ENCODE assay signal across 10 cellular contexts in genomic region chr11:70788247-70789022, GRCh38.
DNase-seq lines count a peak whose midpoint lies in the region; ATAC-seq and TF ChIP-seq lines count a peak whose summit lies in the region.
"Had no signal": no experiment of that assay in that cellular context is flagged by ENCODE, and none has a peak within 500 bp of the region (broad histone marks: within the 10 kb centered on the region; RNA-seq: fewer than 3 reads in every experiment).

No MANE protein-coding gene starts in this region.

- intact Hi-C loops in HCT116 (cut with micrococcal nuclease) = no loop called here

- peak; percentile 92 for DNase-seq in A172 (ENCODE audit: low spot score)
- peak; percentile 68 for DNase-seq in HCT116 (ENCODE audit: low read depth, low spot score)
- DNase-seq in T1000 (lab: John Stamatoyannopoulos, UW) = peak; percentile 88
- peak; percentile 30 for DNase-seq in fibroblast of the conjunctiva (ENCODE audit: low read depth)
- no peak for DNase-seq in NOMO-1 treated with dmso at 0.1 percent for 144 hours (lab: John Stamatoyannopoulos, UW; ENCODE audit: unreplicated experiment)
- DNase-seq in left lobe of liver (ENCODE audit: low spot score) = no peak
- no peak for DNase-seq in stimulated activated naive CD4-positive, alpha-beta T cell (lab: John Stamatoyannopoulos, UW)
- DNase-seq in stimulated activated CD4-positive, alpha-beta T cell treated with anti-CD3 and anti-CD28 coated beads, Interleukin-4, amount 100 ng/mL, for 24 hours = no peak
- DNase-seq: upper lobe of left lung had no signal

- no peaks in the 10 kb centered on the region for H3K36me3 ChIP-seq in HCT116 (ENCODE audit: control insufficient read depth in 1 of 2, insufficient read depth in 2 of 2, low read length in 2 of 2)
- H3K36me3 ChIP-seq: upper lobe of left lung had no signal

- TF ChIP-seq CTCF in HCT116 (IDR thresholded peaks at IDR 0.05 in 2 of 3, conservative IDR thresholded peaks at IDR 0.05 in 1 of 3; ENCODE audit: borderline replicate concordance in 1 of 3, insufficient read depth in 1 of 3, low read depth in 2 of 3, low read length in 2 of 3) = no peak

- peaks cover 5 to 12% of the 10 kb centered on the region in 2 experiments; a peak in 3 of 4 replicates for H3K9me3 ChIP-seq in HCT116 (ENCODE audit: control insufficient read depth in 1 of 2, insufficient read depth in 1 of 2, low read depth in 1 of 2, low read length in 2 of 2)

- no peaks in the 10 kb centered on the region for H4K20me1 ChIP-seq in HCT116 (ENCODE audit: insufficient read depth)

- H3K4me1 ChIP-seq in HCT116 (ENCODE audit: control insufficient read depth in 1 of 2, insufficient read depth in 2 of 2, low read length in 2 of 2) = peaks cover 15 to 30% of the 10 kb centered on the region in 2 experiments
- H3K4me1 ChIP-seq: upper lobe of left lung had no signal

- H3K27me3 ChIP-seq in HCT116 (ENCODE audit: insufficient read depth, low read length) = no peaks in the 10 kb centered on the region
- H3K27me3 ChIP-seq: dorsolateral prefrontal cortex, upper lobe of left lung had no signal

- no peaks in the 10 kb centered on the region for H3K79me2 ChIP-seq in HCT116 (ENCODE audit: insufficient read depth, low read length)

- peak overlapping the region in 1 of 2 experiments; percentile 32; a peak in 2 of 4 replicates for H3K4me3 ChIP-seq in HCT116 (replicated peaks in 1 of 2; ENCODE audit: low read depth in 1 of 2, low read length in 2 of 2)
- H3K4me3 ChIP-seq: dorsolateral prefrontal cortex, upper lobe of left lung had no signal

- peak; percentile 95 for ATAC-seq in HCT116
- ATAC-seq in left lobe of liver = no peak

- H3K9ac ChIP-seq in HCT116 (ENCODE audit: low read length) = peak overlapping the region; percentile 19

- RAD21 ChIA-PET in HCT116 (lab: Charles Lee; ENCODE audit: low non-redundant PET in 1 of 2, low total read pairs in 2 of 2, uncharacterized antibody in 2 of 2, unreplicated experiment in 2 of 2) = no interaction called here

- H3K4me2 ChIP-seq in HCT116 (ENCODE audit: low read length) = peak overlapping the region; percentile 68

- H2AFZ ChIP-seq in HCT116 (ENCODE audit: low read depth, low read length, poor library complexity, severe bottlenecking) = no peak overlapping the region

- H3K9me2 ChIP-seq in HCT116 (ENCODE audit: insufficient read depth) = no peaks in the 10 kb centered on the region

- BruUV-seq in HCT116 (replicated peaks; lab: Mats Ljungman, UMichigan) = no TSS peak

- TF ChIP-seq RAD21 in HCT116 (IDR thresholded peaks at IDR 0.05; ENCODE audit: low read depth) = no peak

- TF ChIP-seq POLR2A in HCT116 (IDR thresholded peaks at IDR 0.05; ENCODE audit: borderline replicate concordance, extremely low read depth, insufficient read depth, insufficient read length) = no peak

- CTCF ChIA-PET in HCT116 (lab: Charles Lee) = interaction anchor here (0.7 kb wide), 1 partner anchor 8 kb away, joined by 3 read pairs; no protein-coding TSS in a partner anchor

- H3K27ac ChIP-seq in HCT116 (ENCODE audit: low read depth, low read length) = peak overlapping the region; percentile 65
- H3K27ac ChIP-seq: dorsolateral prefrontal cortex, upper lobe of left lung had no signal

- POLR2A ChIA-PET in HCT116 (lab: Charles Lee) = no interaction called here

TF ChIP-seq in HCT116, 20 proteins besides CTCF, POLR2A, EP300 and RAD21:
- TF ChIP-seq CBX3 (IDR thresholded peaks at IDR 0.05; ENCODE audit: low read depth) (peak; percentile 84), ZBTB33 (IDR thresholded peaks at IDR 0.05; ENCODE audit: extremely low read depth, insufficient replicate concordance, low read length) (peak; percentile 33), YY1 (IDR thresholded peaks at IDR 0.05; ENCODE audit: extremely low read depth, insufficient replicate concordance, low read depth, low read length) (peak; percentile 30), TCF7L2 (IDR thresholded peaks at IDR 0.05; ENCODE audit: borderline replicate concordance, extremely low read depth, insufficient read depth, insufficient read length) (peak; percentile 38), EZH2 (IDR thresholded peaks at IDR 0.05) (no peak), ZNF274 (IDR thresholded peaks at IDR 0.05; ENCODE audit: low read depth, low read length) (no peak), FOSL1 (IDR thresholded peaks at IDR 0.05; ENCODE audit: low read depth) (peak; percentile 94), MAX (IDR thresholded peaks at IDR 0.05) (peak; percentile 69; the same call in 1 of the 2 replicates), EGR1 (IDR thresholded peaks at IDR 0.05; ENCODE audit: low read depth) (peak; percentile 63), CEBPB (IDR thresholded peaks at IDR 0.05; ENCODE audit: low read depth) (no peak), JUND (IDR thresholded peaks at IDR 0.05) (peak; percentile 97), SP1 (IDR thresholded peaks at IDR 0.05; ENCODE audit: low read depth) (peak; percentile 83), ELF1 (IDR thresholded peaks at IDR 0.05; ENCODE audit: borderline replicate concordance, low read depth) (no peak), POLR2AphosphoS5 (IDR thresholded peaks at IDR 0.05; ENCODE audit: low read depth, low read length) (peak; percentile 64; the same call in 1 of the 2 replicates), REST (IDR thresholded peaks at IDR 0.05; ENCODE audit: low read depth) (no peak), ZFX (IDR thresholded peaks at IDR 0.05) (no peak), ATF3 (IDR thresholded peaks at IDR 0.05) (no peak)

Comparison
In these comparisons a context has a peak if more than half of its experiments do, and no peak if none do; other contexts are left out.
1. DNase-seq: peak in A172 (single experiment), HCT116 (single experiment), T1000 (single experiment) and fibroblast of the conjunctiva (single experiment); none in NOMO-1 treated with dmso at 0.1 percent for 144 hours (single experiment), left lobe of liver (single experiment), stimulated activated naive CD4-positive, alpha-beta T cell (0 of 6) and stimulated activated CD4-positive, alpha-beta T cell treated with anti-CD3 and anti-CD28 coated beads, Interleukin-4, amount 100 ng/mL, for 24 hours (single experiment).